Comparison of ENCODE assay signal across 8 cellular contexts in genomic region chr12:53295070-53295890, GRCh38. TPM values are rescaled to one million over a fixed set of nuclear protein-coding genes. Genes with fewer than 3 reads are reported as not detected.
DNase-seq lines count a peak whose midpoint lies in the region; TF ChIP-seq lines count a peak whose summit lies in the region.

TSS of gene PFDN5 (plus strand) at chr12:53295542. CDS start at chr12:53295568, 26 bp downstream.

- H3K9ac ChIP-seq in stomach smooth muscle (ENCODE audit: low read length in 2 of 2) = peak within 1 kb of the TSS; percentile 82 to 99

- H3K4me3 ChIP-seq in H7 (ENCODE audit: insufficient read depth, low read depth, low read length) (peak within 1 kb of the TSS; percentile 74), foreskin fibroblast (ENCODE audit: low read depth in 1 of 2, low read length in 2 of 2) (peak within 1 kb of the TSS; percentile 74 to 100), stomach smooth muscle (ENCODE audit: low read length in 2 of 2) (peak within 1 kb of the TSS; percentile 94 to 100)

- TF ChIP-seq CTCF in foreskin fibroblast (IDR thresholded peaks at IDR 0.05; ENCODE audit: low read depth, low read length) (no peak), neural crest cell (conservative IDR thresholded peaks at IDR 0.05) (no peak)

- H3K4me1 ChIP-seq in stomach smooth muscle (ENCODE audit: control insufficient read depth, insufficient read depth, low read length) = peaks cover 46% of the 10 kb centered on the region

- DNase-seq in ELF-1 (ENCODE audit: low read depth, low spot score) (peak; percentile 83), H7 (peak; percentile 94), M059J (ENCODE audit: low read depth) (peak; percentile 88), SIG-M5 (lab: John Stamatoyannopoulos, UW) (peak; percentile 60), activated gamma-delta T cell (lab: John Stamatoyannopoulos, UW) (peak; percentile 66), foreskin fibroblast (peak; percentile 92 to 98), neural crest cell (ENCODE audit: low read depth, low spot score) (peak; percentile 78)

- H3K36me3 Mint-ChIP-seq in neural crest cell (ENCODE audit: low read depth) = peaks cover 26% of the 10 kb centered on the region

- no peaks in the 10 kb centered on the region for H3K9me3 Mint-ChIP-seq in neural crest cell

- H3K4me1 Mint-ChIP-seq in neural crest cell = peaks cover 48% of the 10 kb centered on the region

- H3K4me3 Mint-ChIP-seq in neural crest cell = peak within 1 kb of the TSS; percentile 100

- no peaks in the 10 kb centered on the region for H3K9me3 ChIP-seq in stomach smooth muscle (ENCODE audit: control insufficient read depth in 2 of 2, low read length in 2 of 2)

- no peaks in the 10 kb centered on the region for H3K27me3 Mint-ChIP-seq in neural crest cell (ENCODE audit: low read depth)

- H3K27ac ChIP-seq in stomach smooth muscle (ENCODE audit: low read length) = peak within 1 kb of the TSS; percentile 89

- H3K36me3 ChIP-seq in H7 (replicated peaks; ENCODE audit: control insufficient read depth, insufficient read depth, low read length) (peaks cover 24% of the 10 kb centered on the region), stomach smooth muscle (ENCODE audit: control insufficient read depth in 2 of 2, insufficient read depth in 2 of 2, low read length in 2 of 2) (peaks cover 5 to 8% of the 10 kb centered on the region in 2 donors)

- H3K27me3 ChIP-seq in H7 (ENCODE audit: control insufficient read depth, insufficient read depth, low read length) (no peaks in the 10 kb centered on the region), stomach smooth muscle (ENCODE audit: control insufficient read depth in 1 of 2, insufficient read depth in 2 of 2, low read length in 2 of 2) (no peaks in the 10 kb centered on the region)

- H3K27ac Mint-ChIP-seq in neural crest cell (ENCODE audit: unreplicated experiment) = peak within 1 kb of the TSS; percentile 99

RNA-seq across cellular contexts. Expression of gene PFDN5, which starts in this region (rescaled TPM):
- 242 and 304 TPM in 2 replicates for total RNA-seq in H7 (2014; rRNA removed; shearing (Covaris generic))
- total RNA-seq in M059J (2014; rRNA removed; shearing (Covaris generic)) = 404 and 498 TPM in 2 replicates
- total RNA-seq in neural crest cell = 324 and 326 TPM in 2 replicates

Comparison
In these comparisons a context has a peak if more than half of its experiments do, and no peak if none do; other contexts are left out.
1. Peak in every context shown above with its lines: DNase-seq, H3K4me3 ChIP-seq and H3K27ac ChIP-seq.